Comparison of ENCODE assay signal across 19 cellular contexts in the genomic region with DNA sequence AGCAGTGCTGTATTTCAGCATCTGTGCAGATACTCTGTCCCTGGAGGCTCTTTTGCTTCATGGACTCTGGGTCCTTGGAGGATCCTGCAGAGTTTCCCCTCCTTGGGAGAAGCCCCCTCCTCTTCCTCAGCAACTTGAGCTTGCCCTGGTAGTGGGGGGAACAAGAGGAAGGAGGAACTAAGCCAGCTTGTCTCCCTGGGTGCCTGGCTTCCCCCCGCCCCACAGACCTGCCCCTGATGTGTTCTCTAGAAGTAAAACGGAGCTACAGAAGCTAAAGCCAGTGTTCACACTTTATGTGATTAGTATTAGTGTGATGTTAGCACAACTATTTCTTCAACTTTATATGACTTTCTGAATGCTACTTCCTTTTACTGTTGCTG. TPM values are rescaled to one million over a fixed set of nuclear protein-coding genes. Genes with fewer than 3 reads are reported as not detected.
A peak's percentile ranks its signal among the peaks of the same experiment; 100 is the strongest.
DNase-seq lines count a peak whose midpoint lies in the region; ATAC-seq and TF ChIP-seq lines count a peak whose summit lies in the region.
"Had no signal": no experiment of that assay in that cellular context is flagged by ENCODE, and none has a peak within 500 bp of the region (broad histone marks: within the 10 kb centered on the region; RNA-seq: fewer than 3 reads in every experiment).

No MANE protein-coding gene starts in this region.

- no peaks in the 10 kb centered on the region for H3K9me3 ChIP-seq in right cardiac atrium (ENCODE audit: control insufficient read depth, low read length)
- H3K9me3 ChIP-seq in uterus, result no peaks in the 10 kb centered on the region
- H3K9me3 ChIP-seq: heart left ventricle, right lobe of liver, suprapubic skin had no signal

- H3K27me3 Mint-ChIP-seq in T-cell (no peaks in the 10 kb centered on the region), memory B cell (peaks cover 3% of the 10 kb centered on the region)

- H3K4me1 Mint-ChIP-seq in T-cell (peaks cover 68 to 82% (median 71%) of the 10 kb centered on the region in 3 donors), memory B cell (peaks cover 23% of the 10 kb centered on the region)

- peaks cover 14% of the 10 kb centered on the region for H3K4me1 ChIP-seq in right cardiac atrium (ENCODE audit: control insufficient read depth, insufficient read depth, low read length)
- H3K4me1 ChIP-seq in uterus, result peaks cover 0 to 8% of the 10 kb centered on the region in 2 donors
- H3K4me1 ChIP-seq: right lobe of liver had no signal

- H3K4me3 ChIP-seq in right cardiac atrium (ENCODE audit: low read length), result no peak overlapping the region
- H3K4me3 ChIP-seq in uterus, result no peak overlapping the region
- H3K4me3 ChIP-seq: heart left ventricle, right lobe of liver, suprapubic skin had no signal

- POLR2A ChIA-PET in T-cell (lab: Charles Lee), result no interaction called here

- H3K27ac Mint-ChIP-seq in T-cell (peak overlapping the region; percentile 64 to 82), memory B cell (peak overlapping the region; percentile 91)

- CTCF ChIA-PET in T-cell (lab: Charles Lee), result no interaction called here

- H3K27ac ChIP-seq in right cardiac atrium (ENCODE audit: low read length) (no peak overlapping the region), uterus (no peak overlapping the region)
- H3K27ac ChIP-seq: heart left ventricle, right lobe of liver, suprapubic skin had no signal

- H3K36me3 Mint-ChIP-seq in T-cell, result no peaks in the 10 kb centered on the region
- H3K36me3 Mint-ChIP-seq in memory B cell, result no peaks in the 10 kb centered on the region

- ATAC-seq in right cardiac atrium (no peak), T-cell (replicated peaks in 1 of 4) (no peak), memory B cell (ENCODE audit: low read depth) (no peak), GM18498 (IDR thresholded peaks at IDR 0.05; ENCODE audit: unreplicated experiment) (no peak)
- ATAC-seq: right lobe of liver had no signal

- TF ChIP-seq POLR2A in uterus (IDR thresholded peaks at IDR 0.05), result no peak

- peak overlapping the region in 2 of 3 donors; percentile 82 to 95 for H3K4me3 Mint-ChIP-seq in T-cell
- peak overlapping the region; percentile 70 for H3K4me3 Mint-ChIP-seq in memory B cell

- no peaks in the 10 kb centered on the region for H3K9me3 Mint-ChIP-seq in T-cell
- H3K9me3 Mint-ChIP-seq in memory B cell, result no peaks in the 10 kb centered on the region

- no peaks in the 10 kb centered on the region for H3K27me3 ChIP-seq in right cardiac atrium (ENCODE audit: control insufficient read depth, insufficient read depth)
- H3K27me3 ChIP-seq in uterus, result no peaks in the 10 kb centered on the region
- H3K27me3 ChIP-seq: heart left ventricle, right lobe of liver, suprapubic skin had no signal

- no peak for TF ChIP-seq CTCF in uterus (IDR thresholded peaks at IDR 0.05)

- no peaks in the 10 kb centered on the region for H3K36me3 ChIP-seq in uterus
- H3K36me3 ChIP-seq: heart left ventricle, right lobe of liver, suprapubic skin had no signal

- intact Hi-C loops in cardiac septum (cut with DNase I), result no loop called here
- intact Hi-C loops in right cardiac atrium (cut with DNase I), result no loop called here
- intact Hi-C loops in uterus (cut with DNase I; ENCODE audit: low total_unique reads), result no loop called here

- WGBS in right cardiac atrium, result 82% methylated on average over 2 of the region's 2 CpGs

- DNase-seq in cardiac septum (ENCODE audit: low spot score) (peak; percentile 53), right cardiac atrium (no peak), T-cell (peak in 1 of 34 experiments; percentile 17), memory B cell (ENCODE audit: low spot score in 2 of 2) (no peak), NCI-H1092 (lab: John Stamatoyannopoulos, UW) (no peak), uterus (no peak)
- DNase-seq: activated CD4-positive, alpha-beta T cell treated with anti-CD3 and anti-CD28 coated beads for 4 hours; DND-41; IMR-90; mesenchymal stem cell; NCI-H1048; NCI-H524; SHP77 treated with DMSO at 0.1 percent for 48 hours; T1000 had no signal

RNA-seq across cellular contexts. Expression of a gene that starts 10.6 kb away (rescaled TPM):
- total RNA-seq in cardiac septum (19.1 TPM), right cardiac atrium (10 to 100 TPM; 11.6 to 18.2 (median 14.6) TPM), T-cell (10 to 100 TPM in 3 of 5 donors, 1 to 10 TPM in 2; 6.4 to 15.3 (median 10.5) TPM), uterus (10 to 100 TPM in 3 of 4 donors, 1 to 10 TPM in 1; 3.5 to 63.8 (median 40.1) TPM)
- 20.8 TPM for polyA plus RNA-seq in right cardiac atrium

RNA-seq across cellular contexts. Expression of a gene that starts 54.5 kb away (rescaled TPM):
- total RNA-seq in cardiac septum (1.1 TPM), right cardiac atrium (under 1 TPM; 0.23 to 0.40 (median 0.34) TPM), T-cell (1 to 10 TPM in 4 of 5 donors, under 1 TPM in 1; 0.60 to 2.5 (median 1.6) TPM), uterus (1 to 10 TPM in 3 of 4 donors, not detected in 1; 1.3 to 3.3 (median 2.1) TPM)
- 0.20 TPM for polyA plus RNA-seq in right cardiac atrium
- polyA plus RNA-seq: keratinocyte had no signal
